33 cellular contexts compared by ENCODE assay signal in the genomic region with DNA sequence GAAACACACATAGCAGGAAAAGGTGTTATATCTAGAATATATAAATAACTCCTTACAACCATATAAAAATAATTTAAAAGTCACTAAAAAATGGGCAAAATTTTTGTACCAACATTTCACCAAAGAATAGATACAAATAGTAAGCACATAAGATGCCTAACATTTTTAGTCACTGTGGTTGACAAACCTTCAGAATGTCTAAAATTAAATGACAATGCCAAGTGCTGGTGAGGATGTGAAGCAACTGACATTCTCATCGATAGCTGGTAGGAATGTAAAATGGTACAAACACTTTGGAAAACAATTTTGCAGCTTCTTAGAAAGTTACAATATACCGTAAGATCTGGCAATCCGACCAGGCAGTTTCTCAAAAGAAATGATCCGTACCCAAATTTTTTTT.
"Had no signal": no experiment of that assay in that cellular context is flagged by ENCODE, and none has a peak within 500 bp of the region (broad histone marks: within the 10 kb centered on the region; RNA-seq: fewer than 3 reads in every experiment).

No MANE protein-coding gene starts in this region.

- H3K27me3 Mint-ChIP-seq: activated B cell treated with CpG ODN at 0.5 μM for 24 hours; activated CD4-positive, alpha-beta memory T cell treated with anti-CD3 and anti-CD28 coated beads for 36 hours; activated CD4-positive, alpha-beta T cell treated with anti-CD3 and anti-CD28 coated beads, Interleukin-2, amount 10 ng/mL, durations not matched to agents 24 days and 14 days; activated CD8-positive, alpha-beta T cell treated with anti-CD3 and anti-CD28 coated beads for 36 hours; activated naive CD8-positive, alpha-beta T cell treated with anti-CD3 and anti-CD28 coated beads for 36 hours; activated T-cell treated with anti-CD3 and anti-CD28 coated beads, Interleukin-2, amount 50 U/mL, for 24 hours; activated T-helper 17 cell treated with anti-CD3 and anti-CD28 coated beads, Interleukin-2, amount 50 U/mL, for 72 hours had no signal

- ATAC-seq: activated CD8-positive, alpha-beta T cell treated with anti-CD3 and anti-CD28 coated beads for 36 hours; activated naive CD4-positive, alpha-beta T cell treated with anti-CD3 and anti-CD28 coated beads, Interleukin-2, amount 50 U/mL, for 72 hours; activated T-cell treated with anti-CD3 and anti-CD28 coated beads, Interleukin-2, amount 50 U/mL, for 72 hours; activated T-helper 17 cell treated with anti-CD3 and anti-CD28 coated beads, Interleukin-2, amount 50 U/mL, for 72 hours; body of pancreas had no signal

- H3K27me3 ChIP-seq: adrenal gland, body of pancreas, brain microvascular endothelial cell, breast epithelium had no signal

- H3K9me3 Mint-ChIP-seq: activated B cell treated with CpG ODN at 0.5 μM for 24 hours; activated CD4-positive, alpha-beta memory T cell treated with anti-CD3 and anti-CD28 coated beads for 36 hours; activated CD4-positive, alpha-beta T cell treated with anti-CD3 and anti-CD28 coated beads, Interleukin-2, amount 10 ng/mL, durations not matched to agents 24 days and 14 days; activated CD8-positive, alpha-beta T cell treated with anti-CD3 and anti-CD28 coated beads for 36 hours; activated naive CD4-positive, alpha-beta T cell treated with anti-CD3 and anti-CD28 coated beads for 36 hours; activated naive CD4-positive, alpha-beta T cell treated with anti-CD3 and anti-CD28 coated beads, Interleukin-2, amount 50 U/mL, for 72 hours; activated naive CD8-positive, alpha-beta T cell treated with anti-CD3 and anti-CD28 coated beads for 36 hours; activated T-cell treated with anti-CD3 and anti-CD28 coated beads, Interleukin-2, amount 50 U/mL, for 24 hours; activated T-cell treated with anti-CD3 and anti-CD28 coated beads, Interleukin-2, amount 50 U/mL, for 72 hours; activated T-helper 1 cell treated with anti-CD3 and anti-CD28 coated beads, Interleukin-12 subunit alpha, Interleukin-12 subunit beta, Interleukin-2, Interleukin-4 antibody, amounts not matched to agents 30 ng/mL and 10 ng/mL and 1 ng/mL, durations not matched to agents 14 hours and 24 hours and 36 hours; activated T-helper 17 cell treated with anti-CD3 and anti-CD28 coated beads, Interleukin-2, amount 50 U/mL, for 72 hours; T-helper 1 cell treated with Interleukin-12 subunit alpha and Interleukin-12 subunit beta and Interleukin-4 antibody, amounts not matched to agents 30 μg/mL and 1 μg/mL, for 36 hours; T-helper 2 cell treated with Interferon-gamma antibody and Interleukin-4, amounts not matched to agents 5 μg/mL and 100 μg/mL, for 36 hours had no signal

- H3K4me3 Mint-ChIP-seq: activated B cell treated with CpG ODN at 0.5 μM for 24 hours; activated CD4-positive, alpha-beta memory T cell treated with anti-CD3 and anti-CD28 coated beads for 36 hours; activated CD4-positive, alpha-beta T cell treated with anti-CD3 and anti-CD28 coated beads, Interleukin-2, amount 10 ng/mL, durations not matched to agents 24 days and 14 days; activated CD8-positive, alpha-beta T cell treated with anti-CD3 and anti-CD28 coated beads for 36 hours; activated naive CD4-positive, alpha-beta T cell treated with anti-CD3 and anti-CD28 coated beads for 36 hours; activated naive CD8-positive, alpha-beta T cell treated with anti-CD3 and anti-CD28 coated beads for 36 hours; activated T-cell treated with anti-CD3 and anti-CD28 coated beads, Interleukin-2, amount 50 U/mL, for 24 hours; activated T-cell treated with anti-CD3 and anti-CD28 coated beads, Interleukin-2, amount 50 U/mL, for 72 hours; activated T-helper 1 cell treated with anti-CD3 and anti-CD28 coated beads, Interleukin-12 subunit alpha, Interleukin-12 subunit beta, Interleukin-2, Interleukin-4 antibody, amounts not matched to agents 30 ng/mL and 10 ng/mL and 1 ng/mL, durations not matched to agents 14 hours and 24 hours and 36 hours; activated T-helper 17 cell treated with anti-CD3 and anti-CD28 coated beads, Interleukin-2, amount 50 U/mL, for 72 hours; T-helper 1 cell treated with Interleukin-12 subunit alpha and Interleukin-12 subunit beta and Interleukin-4 antibody, amounts not matched to agents 30 μg/mL and 1 μg/mL, for 36 hours; T-helper 2 cell treated with Interferon-gamma antibody and Interleukin-4, amounts not matched to agents 5 μg/mL and 100 μg/mL, for 36 hours had no signal

- DNase-seq: activated B cell treated with CpG ODN at 0.5 μM for 24 hours; activated CD4-positive, alpha-beta memory T cell treated with anti-CD3 and anti-CD28 coated beads for 36 hours; activated CD4-positive, alpha-beta T cell treated with anti-CD3 and anti-CD28 coated beads for 4 hours; activated CD4-positive, alpha-beta T cell treated with anti-CD3 and anti-CD28 coated beads, Interleukin-2, amount 10 ng/mL, durations not matched to agents 24 days and 14 days; activated CD4-positive, alpha-beta T cell treated with anti-CD3 and anti-CD28 coated beads, Interleukin-2, amount 50 U/mL, for 1 hour; activated CD4-positive, alpha-beta T cell treated with anti-CD3 and anti-CD28 coated beads, Interleukin-2, amount 50 U/mL, for 4 hours; activated CD4-positive, CD25-positive, alpha-beta regulatory T cell treated with anti-CD3 and anti-CD28 coated beads, Interleukin-2, amount 50 U/mL, for 72 hours; activated CD8-positive, alpha-beta memory T cell treated with anti-CD3 and anti-CD28 coated beads, Interleukin-2, amount 50 U/mL, for 4 hours; activated CD8-positive, alpha-beta T cell treated with anti-CD3 and anti-CD28 coated beads for 36 hours; activated effector memory CD4-positive, alpha-beta T cell treated with anti-CD3 and anti-CD28 coated beads, Interleukin-2, amount 50 U/mL, for 16 hours; activated gamma-delta T cell treated with Interleukin-2 at 50 U/mL for 16 hours; activated naive CD4-positive, alpha-beta T cell; activated naive CD4-positive, alpha-beta T cell treated with anti-CD3 and anti-CD28 coated beads for 36 hours; activated naive CD4-positive, alpha-beta T cell treated with anti-CD3 and anti-CD28 coated beads, Interleukin-2, amount 50 U/mL, for 16 hours; activated naive CD8-positive, alpha-beta T cell treated with anti-CD3 and anti-CD28 coated beads for 36 hours; activated T-cell treated with anti-CD3 and anti-CD28 coated beads, Interleukin-2, amount 50 U/mL, for 24 hours; activated T-cell treated with anti-CD3 and anti-CD28 coated beads, Interleukin-2, amount 50 U/mL, for 72 hours; adrenal gland; amniotic stem cell; aorta; body of pancreas; brain microvascular endothelial cell; central memory CD4-positive, alpha-beta T cell; T-helper 1 cell; T-helper 2 cell; T-helper 9 cell had no signal

- H3K27ac ChIP-seq: adrenal gland, body of pancreas, brain microvascular endothelial cell, breast epithelium, VCaP had no signal

- H3K4me3 ChIP-seq: adrenal gland, body of pancreas, breast epithelium had no signal

- H3K4me1 ChIP-seq: adrenal gland, body of pancreas, breast epithelium had no signal

- H3K27ac Mint-ChIP-seq: activated B cell treated with CpG ODN at 0.5 μM for 24 hours; activated CD4-positive, alpha-beta memory T cell treated with anti-CD3 and anti-CD28 coated beads for 36 hours; activated CD8-positive, alpha-beta T cell treated with anti-CD3 and anti-CD28 coated beads for 36 hours; activated naive CD4-positive, alpha-beta T cell treated with anti-CD3 and anti-CD28 coated beads for 36 hours; activated naive CD8-positive, alpha-beta T cell treated with anti-CD3 and anti-CD28 coated beads for 36 hours; activated T-cell treated with anti-CD3 and anti-CD28 coated beads, Interleukin-2, amount 50 U/mL, for 24 hours; activated T-cell treated with anti-CD3 and anti-CD28 coated beads, Interleukin-2, amount 50 U/mL, for 72 hours; activated T-helper 1 cell treated with anti-CD3 and anti-CD28 coated beads, Interleukin-12 subunit alpha, Interleukin-12 subunit beta, Interleukin-2, Interleukin-4 antibody, amounts not matched to agents 30 ng/mL and 10 ng/mL and 1 ng/mL, durations not matched to agents 14 hours and 24 hours and 36 hours; activated T-helper 17 cell treated with anti-CD3 and anti-CD28 coated beads, Interleukin-2, amount 50 U/mL, for 72 hours; T-helper 1 cell treated with Interleukin-12 subunit alpha and Interleukin-12 subunit beta and Interleukin-4 antibody, amounts not matched to agents 30 μg/mL and 1 μg/mL, for 36 hours; T-helper 2 cell treated with Interferon-gamma antibody and Interleukin-4, amounts not matched to agents 5 μg/mL and 100 μg/mL, for 36 hours had no signal
